1 cellular context compared by ENCODE assay signal in genomic region chr1:25997759-25998074, GRCh38.
TF ChIP-seq lines count a peak whose summit lies in the region.

Gene PAFAH2, minus strand, starts transcription at chr1:25998063. Its CDS starts 7,247 bp downstream, at chr1:25990816.

TF ChIP-seq in GM12878, 131 proteins besides CTCF, POLR2A, EP300 and RAD21 (continued from another document):
- TF ChIP-seq STAT1 (conservative IDR thresholded peaks at IDR 0.05), result no peak
- peak; percentile 86 for TF ChIP-seq PKNOX1 (IDR thresholded peaks at IDR 0.05)
